1 cellular context compared by ENCODE assay signal in the genomic region with DNA sequence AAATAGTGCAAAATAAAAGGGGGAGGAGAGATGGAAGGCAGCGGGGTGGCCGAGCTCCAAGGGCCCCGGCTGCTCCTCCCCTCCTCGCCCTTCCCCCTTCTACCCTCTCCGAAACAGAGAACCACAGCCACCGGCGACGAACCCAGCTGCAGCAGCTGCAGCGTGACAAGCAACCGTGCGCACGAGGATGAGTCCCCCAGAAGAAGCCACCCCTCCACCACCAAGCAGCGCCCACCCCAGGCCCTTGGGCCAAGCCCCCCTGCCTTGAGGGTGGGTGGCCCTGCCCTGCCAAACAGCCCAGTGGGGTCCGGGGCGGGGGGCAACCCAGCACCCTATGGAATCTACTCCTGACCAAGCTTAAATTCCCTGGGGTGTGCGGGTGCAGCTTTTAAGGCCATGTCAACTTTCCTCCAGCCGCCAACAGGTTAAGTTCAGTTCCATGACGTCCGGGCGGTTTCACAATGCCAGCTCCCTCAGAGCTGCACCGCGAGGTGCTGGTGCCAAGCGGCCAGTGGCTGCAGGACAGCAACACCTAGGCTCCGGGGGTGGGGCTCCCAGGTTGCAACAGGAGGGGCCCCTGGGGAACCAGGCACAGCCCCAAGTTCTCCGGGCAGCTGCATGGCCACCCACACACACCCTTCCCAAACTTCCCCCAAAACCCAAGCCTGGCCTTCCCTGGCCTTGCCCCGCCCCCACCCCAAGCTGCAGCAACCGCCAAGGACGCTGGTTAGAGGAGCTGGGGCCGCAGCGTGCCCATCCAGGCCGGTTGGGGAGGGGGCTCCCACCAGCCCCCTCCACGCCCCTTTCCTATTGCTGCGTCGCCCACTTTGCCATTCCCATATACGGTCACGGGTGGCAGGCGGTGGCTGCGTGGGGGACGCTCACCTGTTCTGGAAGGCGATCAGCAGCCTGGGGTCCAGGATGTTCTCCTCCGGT.
TF ChIP-seq lines count a peak whose summit lies in the region.

No MANE protein-coding gene starts in this region.

TF ChIP-seq in HepG2, 621 proteins besides CTCF, POLR2A, EP300 and RAD21 (continued from another document and continues in another):
- TF ChIP-seq EED (CRISPR knock-in tag; IDR thresholded peaks at IDR 0.05), result 0 out of 2 replicates have a peak, but pooled peaks have one; percentile 17
- no peak for TF ChIP-seq REL (CRISPR knock-in tag; conservative IDR thresholded peaks at IDR 0.05)
- TF ChIP-seq ZNF383 (CRISPR knock-in tag; IDR thresholded peaks at IDR 0.05; ENCODE audit: borderline replicate concordance), result no peak
- TF ChIP-seq ZNF660 (CRISPR knock-in tag; IDR thresholded peaks at IDR 0.05; ENCODE audit: borderline replicate concordance, low read depth), result no peak
- 0 out of 2 replicates have a peak, but pooled peaks have one; percentile 46 for TF ChIP-seq ZNF746 (CRISPR knock-in tag; IDR thresholded peaks at IDR 0.05)
- 0 out of 2 replicates have a peak, but pooled peaks have one; percentile 2 for TF ChIP-seq REPIN1 (CRISPR knock-in tag; IDR thresholded peaks at IDR 0.05; ENCODE audit: borderline replicate concordance, low read depth)
- TF ChIP-seq, protein P1, sequence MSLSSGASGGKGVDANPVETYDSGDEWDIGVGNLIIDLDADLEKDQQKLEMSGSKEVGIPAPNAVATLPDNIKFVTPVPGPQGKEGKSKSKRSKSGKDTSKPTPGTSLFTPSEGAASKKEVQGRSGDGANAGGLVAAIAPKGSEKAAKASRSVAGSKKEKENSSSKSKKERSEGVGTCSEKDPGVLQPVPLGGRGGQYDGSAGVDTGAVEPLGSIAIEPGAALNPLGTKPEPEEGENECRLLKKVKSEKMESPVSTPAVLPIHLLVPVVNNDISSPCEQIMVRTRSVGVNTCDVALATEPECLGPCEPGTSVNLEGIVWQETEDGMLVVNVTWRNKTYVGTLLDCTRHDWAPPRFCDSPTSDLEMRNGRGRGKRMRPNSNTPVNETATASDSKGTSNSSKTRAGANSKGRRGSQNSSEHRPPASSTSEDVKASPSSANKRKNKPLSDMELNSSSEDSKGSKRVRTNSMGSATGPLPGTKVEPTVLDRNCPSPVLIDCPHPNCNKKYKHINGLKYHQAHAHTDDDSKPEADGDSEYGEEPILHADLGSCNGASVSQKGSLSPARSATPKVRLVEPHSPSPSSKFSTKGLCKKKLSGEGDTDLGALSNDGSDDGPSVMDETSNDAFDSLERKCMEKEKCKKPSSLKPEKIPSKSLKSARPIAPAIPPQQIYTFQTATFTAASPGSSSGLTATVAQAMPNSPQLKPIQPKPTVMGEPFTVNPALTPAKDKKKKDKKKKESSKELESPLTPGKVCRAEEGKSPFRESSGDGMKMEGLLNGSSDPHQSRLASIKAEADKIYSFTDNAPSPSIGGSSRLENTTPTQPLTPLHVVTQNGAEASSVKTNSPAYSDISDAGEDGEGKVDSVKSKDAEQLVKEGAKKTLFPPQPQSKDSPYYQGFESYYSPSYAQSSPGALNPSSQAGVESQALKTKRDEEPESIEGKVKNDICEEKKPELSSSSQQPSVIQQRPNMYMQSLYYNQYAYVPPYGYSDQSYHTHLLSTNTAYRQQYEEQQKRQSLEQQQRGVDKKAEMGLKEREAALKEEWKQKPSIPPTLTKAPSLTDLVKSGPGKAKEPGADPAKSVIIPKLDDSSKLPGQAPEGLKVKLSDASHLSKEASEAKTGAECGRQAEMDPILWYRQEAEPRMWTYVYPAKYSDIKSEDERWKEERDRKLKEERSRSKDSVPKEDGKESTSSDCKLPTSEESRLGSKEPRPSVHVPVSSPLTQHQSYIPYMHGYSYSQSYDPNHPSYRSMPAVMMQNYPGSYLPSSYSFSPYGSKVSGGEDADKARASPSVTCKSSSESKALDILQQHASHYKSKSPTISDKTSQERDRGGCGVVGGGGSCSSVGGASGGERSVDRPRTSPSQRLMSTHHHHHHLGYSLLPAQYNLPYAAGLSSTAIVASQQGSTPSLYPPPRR (CRISPR knock-in tag; IDR thresholded peaks at IDR 0.05; ENCODE audit: borderline replicate concordance), result peak; percentile 23; the same call in 1 of the 2 replicates
- no peak for TF ChIP-seq KAT2B (IDR thresholded peaks at IDR 0.05; ENCODE audit: borderline replicate concordance, low read depth, low read length)
- TF ChIP-seq ZNF317 (CRISPR knock-in tag; IDR thresholded peaks at IDR 0.05), result no peak; the same call in 1 of the 2 replicates
- TF ChIP-seq ZBTB4 (CRISPR knock-in tag; IDR thresholded peaks at IDR 0.05; ENCODE audit: borderline replicate concordance), result no peak
- TF ChIP-seq DNMT3B (CRISPR knock-in tag; conservative IDR thresholded peaks at IDR 0.05), result no peak
- TF ChIP-seq, protein P2, sequence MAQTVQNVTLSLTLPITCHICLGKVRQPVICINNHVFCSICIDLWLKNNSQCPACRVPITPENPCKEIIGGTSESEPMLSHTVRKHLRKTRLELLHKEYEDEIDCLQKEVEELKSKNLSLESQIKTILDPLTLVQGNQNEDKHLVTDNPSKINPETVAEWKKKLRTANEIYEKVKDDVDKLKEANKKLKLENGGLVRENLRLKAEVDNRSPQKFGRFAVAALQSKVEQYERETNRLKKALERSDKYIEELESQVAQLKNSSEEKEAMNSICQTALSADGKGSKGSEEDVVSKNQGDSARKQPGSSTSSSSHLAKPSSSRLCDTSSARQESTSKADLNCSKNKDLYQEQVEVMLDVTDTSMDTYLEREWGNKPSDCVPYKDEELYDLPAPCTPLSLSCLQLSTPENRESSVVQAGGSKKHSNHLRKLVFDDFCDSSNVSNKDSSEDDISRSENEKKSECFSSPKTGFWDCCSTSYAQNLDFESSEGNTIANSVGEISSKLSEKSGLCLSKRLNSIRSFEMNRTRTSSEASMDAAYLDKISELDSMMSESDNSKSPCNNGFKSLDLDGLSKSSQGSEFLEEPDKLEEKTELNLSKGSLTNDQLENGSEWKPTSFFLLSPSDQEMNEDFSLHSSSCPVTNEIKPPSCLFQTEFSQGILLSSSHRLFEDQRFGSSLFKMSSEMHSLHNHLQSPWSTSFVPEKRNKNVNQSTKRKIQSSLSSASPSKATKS (CRISPR knock-in tag; IDR thresholded peaks at IDR 0.05), result no peak
- TF ChIP-seq FIP1L1 (IDR thresholded peaks at IDR 0.05; ENCODE audit: borderline replicate concordance, insufficient read depth, low read depth, low read length), result no peak
- peak; percentile 16; the same call in 1 of the 2 replicates for TF ChIP-seq POGK (CRISPR knock-in tag; conservative IDR thresholded peaks at IDR 0.05)
- no peak for TF ChIP-seq ZNF264 (CRISPR knock-in tag; IDR thresholded peaks at IDR 0.05)
- TF ChIP-seq NFKBIZ (CRISPR knock-in tag; IDR thresholded peaks at IDR 0.05), result no peak
- TF ChIP-seq, protein P3, sequence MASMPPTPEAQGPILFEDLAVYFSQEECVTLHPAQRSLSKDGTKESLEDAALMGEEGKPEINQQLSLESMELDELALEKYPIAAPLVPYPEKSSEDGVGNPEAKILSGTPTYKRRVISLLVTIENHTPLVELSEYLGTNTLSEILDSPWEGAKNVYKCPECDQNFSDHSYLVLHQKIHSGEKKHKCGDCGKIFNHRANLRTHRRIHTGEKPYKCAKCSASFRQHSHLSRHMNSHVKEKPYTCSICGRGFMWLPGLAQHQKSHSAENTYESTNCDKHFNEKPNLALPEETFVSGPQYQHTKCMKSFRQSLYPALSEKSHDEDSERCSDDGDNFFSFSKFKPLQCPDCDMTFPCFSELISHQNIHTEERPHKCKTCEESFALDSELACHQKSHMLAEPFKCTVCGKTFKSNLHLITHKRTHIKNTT (CRISPR knock-in tag; IDR thresholded peaks at IDR 0.05), result no peak
- no peak for TF ChIP-seq BHLHE40 (IDR thresholded peaks at IDR 0.05; ENCODE audit: low read length)
- no peak for TF ChIP-seq ZNF616 (CRISPR knock-in tag; IDR thresholded peaks at IDR 0.05; ENCODE audit: low read depth)
- 0 out of 2 replicates have a peak, but pooled peaks have one; percentile 46 for TF ChIP-seq ZNF646 (CRISPR knock-in tag; IDR thresholded peaks at IDR 0.05)
- no peak for TF ChIP-seq POLR2AphosphoS2 (IDR thresholded peaks at IDR 0.05; ENCODE audit: low read depth, low read length)
- TF ChIP-seq HOXA3 (CRISPR knock-in tag; IDR thresholded peaks at IDR 0.05), result peak; percentile 68; the same call in 1 of the 2 replicates
- TF ChIP-seq, protein P4, sequence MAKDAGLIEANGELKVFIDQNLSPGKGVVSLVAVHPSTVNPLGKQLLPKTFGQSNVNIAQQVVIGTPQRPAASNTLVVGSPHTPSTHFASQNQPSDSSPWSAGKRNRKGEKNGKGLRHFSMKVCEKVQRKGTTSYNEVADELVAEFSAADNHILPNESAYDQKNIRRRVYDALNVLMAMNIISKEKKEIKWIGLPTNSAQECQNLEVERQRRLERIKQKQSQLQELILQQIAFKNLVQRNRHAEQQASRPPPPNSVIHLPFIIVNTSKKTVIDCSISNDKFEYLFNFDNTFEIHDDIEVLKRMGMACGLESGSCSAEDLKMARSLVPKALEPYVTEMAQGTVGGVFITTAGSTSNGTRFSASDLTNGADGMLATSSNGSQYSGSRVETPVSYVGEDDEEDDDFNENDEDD (CRISPR knock-in tag; IDR thresholded peaks at IDR 0.05; ENCODE audit: borderline replicate concordance), result no peak
- peak; percentile 30; the same call in 1 of the 2 replicates for TF ChIP-seq DMAP1 (CRISPR knock-in tag; IDR thresholded peaks at IDR 0.05)
- no peak for TF ChIP-seq KMT2A (CRISPR knock-in tag; IDR thresholded peaks at IDR 0.05)
- TF ChIP-seq HOXD1 (CRISPR knock-in tag; IDR thresholded peaks at IDR 0.05), result no peak
- no peak for TF ChIP-seq MAFG (CRISPR knock-in tag; IDR thresholded peaks at IDR 0.05)
- no peak for TF ChIP-seq FOXO1 (CRISPR knock-in tag; IDR thresholded peaks at IDR 0.05)
- TF ChIP-seq RFX3 (CRISPR knock-in tag; IDR thresholded peaks at IDR 0.05), result no peak
